In the genomic region with DNA sequence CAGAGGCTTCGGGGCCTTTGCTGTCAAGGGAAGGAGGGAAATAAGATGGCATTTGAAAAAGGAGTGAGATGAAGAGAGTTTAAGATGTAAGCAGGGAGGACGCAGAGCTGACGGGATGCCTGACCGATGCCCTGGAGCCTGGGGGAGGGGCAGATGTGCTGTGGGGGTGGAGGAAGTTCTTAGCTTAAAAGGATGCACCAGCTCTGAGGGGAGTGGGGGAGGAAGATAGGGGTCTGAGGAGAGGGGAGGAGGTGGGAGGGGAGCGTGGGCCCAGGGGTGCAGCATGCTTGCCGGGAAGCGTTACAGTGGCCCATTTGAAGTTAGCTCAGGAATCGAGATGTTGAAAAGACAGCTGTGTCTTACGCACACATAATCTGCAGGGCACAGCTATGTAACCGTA, we compare ENCODE assay signal across 19 cellular contexts.
"Had no signal": no experiment of that assay in that cellular context is flagged by ENCODE, and none has a peak within 500 bp of the region (broad histone marks: within the 10 kb centered on the region; RNA-seq: fewer than 3 reads in every experiment).

No MANE protein-coding gene starts in this region.

- H3K9me3 Mint-ChIP-seq: neural crest cell had no signal

- H3K36me3 ChIP-seq: esophagus squamous epithelium, heart left ventricle, left ventricle myocardium inferior, upper lobe of left lung had no signal

- H3K9me3 ChIP-seq: esophagus squamous epithelium, SK-N-SH, upper lobe of left lung had no signal

- H3K36me3 Mint-ChIP-seq: brain had no signal

- H3K4me1 ChIP-seq: esophagus squamous epithelium, left ventricle myocardium inferior, parathyroid adenoma, upper lobe of left lung had no signal

- ATAC-seq: activated naive CD4-positive, alpha-beta T cell treated with anti-CD3 and anti-CD28 coated beads, Interleukin-2, amount 50 U/mL, for 72 hours had no signal

- DNase-seq: activated CD4-positive, alpha-beta T cell treated with anti-CD3 and anti-CD28 coated beads, Interleukin-2, amount 10 ng/mL, durations not matched to agents 7 days and 5 days; activated effector memory CD4-positive, alpha-beta T cell treated with anti-CD3 and anti-CD28 coated beads, Interleukin-2, amount 50 U/mL, for 16 hours; activated T-cell treated with anti-CD3 and anti-CD28 coated beads, Interleukin-2, amount 50 U/mL, for 24 hours; amniotic stem cell; dorsolateral prefrontal cortex; esophagus squamous epithelium; foreskin melanocyte; heart left ventricle; islet precursor cell; left ventricle myocardium inferior; SK-N-SH; T-helper 1 cell; upper lobe of left lung had no signal

- H3K27ac ChIP-seq: dorsolateral prefrontal cortex, esophagus squamous epithelium, heart left ventricle, left ventricle myocardium inferior, parathyroid adenoma, skin epidermis, upper lobe of left lung had no signal

- H3K4me3 Mint-ChIP-seq: activated CD4-positive, alpha-beta T cell treated with anti-CD3 and anti-CD28 coated beads, Interleukin-2, amount 10 ng/mL, durations not matched to agents 7 days and 5 days; activated T-cell treated with anti-CD3 and anti-CD28 coated beads, Interleukin-2, amount 50 U/mL, for 24 hours; memory B cell; neural crest cell had no signal

- H3K27me3 ChIP-seq: dorsolateral prefrontal cortex, heart left ventricle, upper lobe of left lung had no signal

- H3K27me3 Mint-ChIP-seq: activated CD4-positive, alpha-beta T cell treated with anti-CD3 and anti-CD28 coated beads, Interleukin-2, amount 10 ng/mL, durations not matched to agents 7 days and 5 days; activated T-cell treated with anti-CD3 and anti-CD28 coated beads, Interleukin-2, amount 50 U/mL, for 24 hours had no signal

- H3K4me1 Mint-ChIP-seq: activated CD4-positive, alpha-beta T cell treated with anti-CD3 and anti-CD28 coated beads, Interleukin-2, amount 10 ng/mL, durations not matched to agents 7 days and 5 days had no signal

- H3K27ac Mint-ChIP-seq: activated CD4-positive, alpha-beta T cell treated with anti-CD3 and anti-CD28 coated beads, Interleukin-2, amount 10 ng/mL, durations not matched to agents 7 days and 5 days; activated T-cell treated with anti-CD3 and anti-CD28 coated beads, Interleukin-2, amount 50 U/mL, for 24 hours; memory B cell had no signal

- H3K4me3 ChIP-seq: dorsolateral prefrontal cortex, esophagus squamous epithelium, heart left ventricle, left ventricle myocardium inferior, skin epidermis, upper lobe of left lung had no signal
